15 cellular contexts compared by ENCODE assay signal in the genomic region with DNA sequence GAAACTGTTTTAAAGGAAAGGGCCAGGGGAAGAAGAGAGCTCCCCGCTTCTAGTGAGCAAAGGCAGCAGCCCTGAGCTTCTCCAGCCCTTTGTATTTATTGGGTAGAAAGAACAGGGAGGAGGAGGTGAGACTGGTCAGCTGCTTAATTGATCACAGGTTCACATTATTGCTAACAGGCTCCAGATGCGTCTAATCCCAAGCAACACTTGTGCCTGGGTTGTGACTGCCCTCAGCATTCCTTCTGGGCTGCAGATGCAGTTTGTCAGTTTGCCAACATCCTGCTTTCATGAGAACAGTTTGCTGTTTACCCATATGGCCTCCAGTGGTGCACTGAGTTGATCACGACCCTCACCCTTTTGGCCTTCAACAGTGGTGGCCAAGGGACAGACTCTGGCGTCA.
DNase-seq lines count a peak whose midpoint lies in the region; TF ChIP-seq lines count a peak whose summit lies in the region.
"Had no signal": no experiment of that assay in that cellular context is flagged by ENCODE, and none has a peak within 500 bp of the region (broad histone marks: within the 10 kb centered on the region; RNA-seq: fewer than 3 reads in every experiment).

No MANE protein-coding gene starts in this region.

- H3K27ac ChIP-seq in HEK293 (ENCODE audit: extremely low read depth, low read depth, low read length) (no peak overlapping the region), WERI-Rb-1 (peak overlapping the region; percentile 83)
- H3K27ac ChIP-seq: HL-60, SK-N-MC had no signal

- TF ChIP-seq CTCF in HEK293 (tag by site-specific recombination; IDR thresholded peaks at IDR 0.05): no peak
- no peak for TF ChIP-seq CTCF in WERI-Rb-1 (IDR thresholded peaks at IDR 0.05; ENCODE audit: low read depth, low read length)
- TF ChIP-seq CTCF in foreskin fibroblast (IDR thresholded peaks at IDR 0.05; ENCODE audit: low read depth, low read length): no peak

- H3K36me3 ChIP-seq in HEK293 (ENCODE audit: control insufficient read depth in 2 of 2, insufficient read depth in 1 of 2, low read length in 2 of 2) (no peaks in the 10 kb centered on the region), WERI-Rb-1 (no peaks in the 10 kb centered on the region)

- H3K4me1 ChIP-seq in HEK293 (ENCODE audit: control insufficient read depth, insufficient read depth, low read length): peaks cover 5% of the 10 kb centered on the region; the same call in 1 of the 2 replicates

- H3K4me3 ChIP-seq in HEK293 (ENCODE audit: low read depth, low read length) (no peak overlapping the region), WERI-Rb-1 (ENCODE audit: low read depth, low read length) (no peak overlapping the region), foreskin fibroblast (ENCODE audit: low read depth in 1 of 2, low read length in 2 of 2) (no peak overlapping the region)
- H3K4me3 ChIP-seq: SK-N-MC had no signal

- POLR2A ChIA-PET in HEK293 (lab: Yijun Ruan, JAX): no interaction called here

- CTCF ChIA-PET in HEK293 (lab: Yijun Ruan, JAX): interaction anchor here (0.6 to 1.2 kb wide), 2 partner anchors 12 to 1357 kb away, joined by 3 to 4 read pairs; no protein-coding TSS in a partner anchor

- no peaks in the 10 kb centered on the region for H3K27me3 ChIP-seq in WERI-Rb-1 (ENCODE audit: insufficient read depth, low read depth, severe bottlenecking)

- DNase-seq in NCI-H510A (lab: John Stamatoyannopoulos, UW) (peak; percentile 26), NCI-H510A treated with DMSO at 0.1 percent for 48 hours (lab: John Stamatoyannopoulos, UW) (no peak), WERI-Rb-1 (no peak), foreskin fibroblast (peak; percentile 60 to 84), DMS79 treated with DMSO at 0.1 percent for 48 hours (lab: John Stamatoyannopoulos, UW) (no peak), NCI-H2029 (lab: John Stamatoyannopoulos, UW) (no peak)
- DNase-seq: AML-193, DMS 273 treated with DMSO at 0.1 percent for 48 hours, Kasumi-1, NCI-H2081 treated with DMSO at 0.1 percent for 48 hours, NCI-H226, Right ventricle myocardium superior had no signal

- H3K9me3 ChIP-seq in HEK293 (ENCODE audit: control insufficient read depth, insufficient read depth, low read depth, low read length) (no peaks in the 10 kb centered on the region), WERI-Rb-1 (ENCODE audit: severe bottlenecking) (no peaks in the 10 kb centered on the region)

TF ChIP-seq in HEK293, 187 proteins besides CTCF, POLR2A, EP300 and RAD21:
- TF ChIP-seq ZNF112 (tag by site-specific recombination; IDR thresholded peaks at IDR 0.05): no peak
- TF ChIP-seq, protein P1, sequence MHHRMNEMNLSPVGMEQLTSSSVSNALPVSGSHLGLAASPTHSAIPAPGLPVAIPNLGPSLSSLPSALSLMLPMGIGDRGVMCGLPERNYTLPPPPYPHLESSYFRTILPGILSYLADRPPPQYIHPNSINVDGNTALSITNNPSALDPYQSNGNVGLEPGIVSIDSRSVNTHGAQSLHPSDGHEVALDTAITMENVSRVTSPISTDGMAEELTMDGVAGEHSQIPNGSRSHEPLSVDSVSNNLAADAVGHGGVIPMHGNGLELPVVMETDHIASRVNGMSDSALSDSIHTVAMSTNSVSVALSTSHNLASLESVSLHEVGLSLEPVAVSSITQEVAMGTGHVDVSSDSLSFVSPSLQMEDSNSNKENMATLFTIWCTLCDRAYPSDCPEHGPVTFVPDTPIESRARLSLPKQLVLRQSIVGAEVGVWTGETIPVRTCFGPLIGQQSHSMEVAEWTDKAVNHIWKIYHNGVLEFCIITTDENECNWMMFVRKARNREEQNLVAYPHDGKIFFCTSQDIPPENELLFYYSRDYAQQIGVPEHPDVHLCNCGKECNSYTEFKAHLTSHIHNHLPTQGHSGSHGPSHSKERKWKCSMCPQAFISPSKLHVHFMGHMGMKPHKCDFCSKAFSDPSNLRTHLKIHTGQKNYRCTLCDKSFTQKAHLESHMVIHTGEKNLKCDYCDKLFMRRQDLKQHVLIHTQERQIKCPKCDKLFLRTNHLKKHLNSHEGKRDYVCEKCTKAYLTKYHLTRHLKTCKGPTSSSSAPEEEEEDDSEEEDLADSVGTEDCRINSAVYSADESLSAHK (tag by site-specific recombination; IDR thresholded peaks at IDR 0.05): peak; percentile 4; the same call in 1 of the 2 replicates

Comparison
In these comparisons a context has a peak if more than half of its experiments do, and no peak if none do; other contexts are left out.
1. DNase-seq: peak in NCI-H510A (single experiment) and foreskin fibroblast (2 of 2); none in NCI-H510A treated with DMSO at 0.1 percent for 48 hours (single experiment), WERI-Rb-1 (single experiment), DMS79 treated with DMSO at 0.1 percent for 48 hours (single experiment) and NCI-H2029 (single experiment).